24 cellular contexts compared by ENCODE assay signal in genomic region chr5:37496902-37497445, GRCh38.
"Had no signal": no experiment of that assay in that cellular context is flagged by ENCODE, and none has a peak within 500 bp of the region (broad histone marks: within the 10 kb centered on the region; RNA-seq: fewer than 3 reads in every experiment).

No MANE protein-coding gene starts in this region.

- DNase-seq: colonic mucosa; effector CD8-positive, alpha-beta T cell; endodermal cell; foreskin fibroblast; gastrocnemius medialis; head of caudate nucleus; mammary epithelial cell; natural killer cell; occipital lobe; ovary; posterior cingulate gyrus; psoas muscle; right cardiac atrium; small intestine; stimulated activated CD4-positive, alpha-beta T cell treated with anti-CD3 and anti-CD28 coated beads, Interleukin-12 subunit alpha, Interleukin-12 subunit beta, amount 100 ng/mL, for 4 hours; stimulated activated CD4-positive, alpha-beta T cell treated with anti-CD3 and anti-CD28 coated beads, Interleukin-1b, Interleukin-23, amount 100 ng/mL, for 48 hours; stimulated activated CD4-positive, alpha-beta T cell treated with anti-CD3 and anti-CD28 coated beads, Interleukin-4, amount 100 ng/mL, for 1 hour; stimulated activated CD8-positive, alpha-beta memory T cell treated with anti-CD3 and anti-CD28 coated beads, Interleukin-4, amount 100 ng/mL, for 48 hours; stimulated activated naive CD4-positive, alpha-beta T cell; stimulated activated naive CD8-positive, alpha-beta T cell treated with anti-CD3 and anti-CD28 coated beads, Interleukin-15, amount 100 ng/mL, for 72 hours; thyroid gland had no signal

- H3K4me1 Mint-ChIP-seq: endodermal cell; stimulated activated naive CD8-positive, alpha-beta T cell treated with anti-CD3 and anti-CD28 coated beads, Interleukin-15, amount 100 ng/mL, for 72 hours had no signal

- H3K4me3 Mint-ChIP-seq: dendritic cell treated with granulocyte-macrophage colony-stimulating factor and Interleukin-4, amounts not matched to agents 40 ng/mL and 50 ng/mL, for 4 days; endodermal cell; natural killer cell; stimulated activated naive CD8-positive, alpha-beta T cell treated with anti-CD3 and anti-CD28 coated beads, Interleukin-15, amount 100 ng/mL, for 72 hours had no signal

- H3K27me3 ChIP-seq: colonic mucosa, gastrocnemius medialis, ovary, thyroid gland had no signal

- H3K9me3 Mint-ChIP-seq: dendritic cell treated with granulocyte-macrophage colony-stimulating factor and Interleukin-4, amounts not matched to agents 40 ng/mL and 50 ng/mL, for 4 days; endodermal cell; natural killer cell had no signal

- FAIRE-seq: keratinocyte, small intestine had no signal

- H3K27ac Mint-ChIP-seq: dendritic cell treated with granulocyte-macrophage colony-stimulating factor and Interleukin-4, amounts not matched to agents 40 ng/mL and 50 ng/mL, for 4 days; endodermal cell had no signal

- H3K4me1 ChIP-seq: colonic mucosa, psoas muscle had no signal

- H3K27ac ChIP-seq: colonic mucosa, epithelial cell of prostate, gastrocnemius medialis, ovary, psoas muscle had no signal

- H3K27me3 Mint-ChIP-seq: dendritic cell treated with granulocyte-macrophage colony-stimulating factor and Interleukin-4, amounts not matched to agents 40 ng/mL and 50 ng/mL, for 4 days; stimulated activated naive CD8-positive, alpha-beta T cell treated with anti-CD3 and anti-CD28 coated beads, Interleukin-15, amount 100 ng/mL, for 72 hours had no signal

- H3K9me3 ChIP-seq: colonic mucosa, gastrocnemius medialis, ovary, psoas muscle, thyroid gland had no signal
